Comparison of ENCODE assay signal across 30 cellular contexts in the genomic region with DNA sequence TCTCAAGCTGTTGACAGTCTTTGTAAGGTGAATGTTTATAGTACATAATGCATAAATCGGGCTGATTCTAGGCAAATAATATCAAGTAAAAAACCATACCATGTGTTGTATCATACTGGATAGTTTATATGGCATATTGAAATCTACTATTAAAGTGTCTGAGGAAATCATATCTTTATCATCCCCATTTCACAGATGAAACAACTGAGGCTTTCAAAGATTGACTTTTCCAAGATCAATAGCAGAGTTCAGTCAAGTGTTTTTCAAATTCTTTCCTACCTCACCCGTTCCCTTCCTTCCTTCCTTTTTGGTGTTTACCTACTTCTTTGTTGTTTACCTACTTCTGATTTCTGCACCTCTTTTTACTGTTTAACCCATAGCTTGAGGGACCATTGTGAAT. TPM values are rescaled to one million over a fixed set of nuclear protein-coding genes. Genes with fewer than 3 reads are reported as not detected.
"Had no signal": no experiment of that assay in that cellular context is flagged by ENCODE, and none has a peak within 500 bp of the region (broad histone marks: within the 10 kb centered on the region; RNA-seq: fewer than 3 reads in every experiment).

No MANE protein-coding gene starts in this region.

- H3K4me2 ChIP-seq: KMS-11 had no signal

- H3K27ac Mint-ChIP-seq: activated CD8-positive, alpha-beta T cell treated with anti-CD3 and anti-CD28 coated beads for 36 hours; activated naive CD4-positive, alpha-beta T cell treated with anti-CD3 and anti-CD28 coated beads, Interleukin-2, amount 10 ng/mL, durations not matched to agents 7 days and 5 days; activated naive CD8-positive, alpha-beta T cell treated with anti-CD3 and anti-CD28 coated beads for 36 hours; activated T-cell treated with anti-CD3 and anti-CD28 coated beads, Interleukin-2, amount 50 U/mL, for 72 hours; activated T-helper 2 cell treated with anti-CD3 and anti-CD28 coated beads, Interferon-gamma antibody, Interleukin-2, Interleukin-4, amounts not matched to agents 10 μg/mL and 5 μg/mL and 100 μg/mL, durations not matched to agents 14 hours and 24 hours and 36 hours; T-cell had no signal

- H3K36me3 ChIP-seq: adrenal gland, breast epithelium had no signal

- H3K27me3 ChIP-seq: breast epithelium had no signal

- H3K27ac ChIP-seq: adrenal gland, breast epithelium, KMS-11, SK-N-MC had no signal

- H3K4me3 Mint-ChIP-seq: activated CD8-positive, alpha-beta T cell treated with anti-CD3 and anti-CD28 coated beads for 36 hours; activated naive CD4-positive, alpha-beta T cell treated with anti-CD3 and anti-CD28 coated beads, Interleukin-2, amount 10 ng/mL, durations not matched to agents 7 days and 5 days; activated naive CD8-positive, alpha-beta T cell treated with anti-CD3 and anti-CD28 coated beads for 36 hours; activated T-cell treated with anti-CD3 and anti-CD28 coated beads, Interleukin-2, amount 50 U/mL, for 72 hours; T-cell had no signal

- ATAC-seq: activated CD8-positive, alpha-beta T cell treated with anti-CD3 and anti-CD28 coated beads for 36 hours; activated T-cell treated with anti-CD3 and anti-CD28 coated beads, Interleukin-2, amount 50 U/mL, for 72 hours; Panc1; Right ventricle myocardium inferior; T-cell had no signal

- H3K9me3 Mint-ChIP-seq: activated T-helper 2 cell treated with anti-CD3 and anti-CD28 coated beads, Interferon-gamma antibody, Interleukin-2, Interleukin-4, amounts not matched to agents 10 μg/mL and 5 μg/mL and 100 μg/mL, durations not matched to agents 14 hours and 24 hours and 36 hours had no signal

- H3K9ac ChIP-seq: KMS-11 had no signal

- FAIRE-seq: TTC549 had no signal

- H3K4me3 ChIP-seq: adrenal gland, SK-N-MC had no signal

- H3K9me3 ChIP-seq: adrenal gland, breast epithelium had no signal

- DNase-seq: activated CD4-positive, CD25-positive, alpha-beta regulatory T cell; activated CD8-positive, alpha-beta memory T cell treated with anti-CD3 and anti-CD28 coated beads, Interleukin-2, amount 50 U/mL, for 4 hours; activated CD8-positive, alpha-beta T cell treated with anti-CD3 and anti-CD28 coated beads for 36 hours; activated gamma-delta T cell treated with Interleukin-2 at 50 U/mL for 16 hours; activated naive CD4-positive, alpha-beta T cell treated with anti-CD3 and anti-CD28 coated beads, Interleukin-2, amount 10 ng/mL, durations not matched to agents 7 days and 5 days; activated naive CD8-positive, alpha-beta T cell treated with anti-CD3 and anti-CD28 coated beads for 36 hours; activated T-cell treated with anti-CD3 and anti-CD28 coated beads, Interleukin-2, amount 50 U/mL, for 72 hours; adrenal gland; anterior cingulate cortex; caudate nucleus; NCI-H1092 treated with DMSO at 0.1 percent for 48 hours; NCI-H1436; NCI-H1694 treated with DMSO at 0.1 percent for 48 hours; NCI-H2029 treated with DMSO at 0.1 percent for 48 hours; NCI-H345; NCI-H510A treated with DMSO at 0.1 percent for 48 hours; NCI-H69; NK-92 treated with Interleukin-12 subunit alpha and Interleukin-12 subunit beta, amount 100 ng/mL, for 24 hours; OCI-M1; RPMI8226; T-cell; T-helper 2 cell; T1000 had no signal

- H3K4me1 ChIP-seq: breast epithelium had no signal

- H3K36me3 Mint-ChIP-seq: activated naive CD8-positive, alpha-beta T cell treated with anti-CD3 and anti-CD28 coated beads for 36 hours; T-cell had no signal

RNA-seq across cellular contexts. Expression of gene LYPD6, which starts 2.0 kb away (rescaled TPM):
- total RNA-seq: activated CD8-positive, alpha-beta T cell treated with anti-CD3 and anti-CD28 coated beads for 36 hours; activated naive CD8-positive, alpha-beta T cell treated with anti-CD3 and anti-CD28 coated beads for 36 hours; activated T-cell treated with anti-CD3 and anti-CD28 coated beads, Interleukin-2, amount 50 U/mL, for 72 hours; activated T-helper 2 cell treated with anti-CD3 and anti-CD28 coated beads, Interferon-gamma antibody, Interleukin-2, Interleukin-4, amounts not matched to agents 10 μg/mL and 5 μg/mL and 100 μg/mL, durations not matched to agents 14 hours and 24 hours and 36 hours; T-cell had no signal
